Comparison of ENCODE assay signal across 13 cellular contexts in the genomic region with DNA sequence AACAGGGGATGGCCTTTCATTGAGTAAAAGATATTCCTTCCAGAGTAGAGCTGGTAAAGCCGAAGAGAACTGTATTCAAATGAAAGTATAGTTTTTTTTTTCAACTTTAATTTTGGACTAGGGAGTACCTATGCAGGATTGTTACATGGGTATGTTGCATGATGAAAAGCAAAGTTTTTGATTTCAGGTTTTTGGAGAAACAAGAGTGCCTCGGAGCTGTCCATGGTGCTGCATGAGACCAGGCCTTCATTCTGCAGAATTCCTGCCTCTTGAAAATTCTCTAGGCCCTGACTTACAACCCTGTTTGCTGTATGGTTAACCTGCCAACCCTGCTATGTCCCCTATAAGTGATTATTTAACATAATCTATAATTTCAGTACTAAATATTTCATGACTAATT.
DNase-seq lines count a peak whose midpoint lies in the region; ATAC-seq and TF ChIP-seq lines count a peak whose summit lies in the region.
"Had no signal": no experiment of that assay in that cellular context is flagged by ENCODE, and none has a peak within 500 bp of the region (broad histone marks: within the 10 kb centered on the region; RNA-seq: fewer than 3 reads in every experiment).

No MANE protein-coding gene starts in this region.

- no peak overlapping the region for H3K4me3 ChIP-seq in Jurkat, Clone E6-1 (ENCODE audit: low read length)
- H3K4me3 ChIP-seq in adipocyte (ENCODE audit: low read length) (no peak overlapping the region), left lung (no peak overlapping the region), lower leg skin (ENCODE audit: low read depth, poor library complexity, severe bottlenecking) (no peak overlapping the region)
- H3K4me3 ChIP-seq: ascending aorta had no signal

- TF ChIP-seq CTCF in left lung (IDR thresholded peaks at IDR 0.05) (no peak), lower leg skin (IDR thresholded peaks at IDR 0.05) (no peak)

- DNase-seq in AG20443 (ENCODE audit: low spot score) (peak; percentile 1), adipocyte (ENCODE audit: low read depth) (peak; percentile 25), left lung (no peak), middle frontal gyrus (ENCODE audit: extremely low spot score, low spot score) (no peak), DMS79 (lab: John Stamatoyannopoulos, UW) (no peak), lower leg skin (ENCODE audit: low spot score in 2 of 2) (no peak), germinal center (ENCODE audit: low spot score) (no peak)
- peak; percentile 0 for DNase-seq in Jurkat, Clone E6-1 (ENCODE audit: low read depth, low spot score)
- DNase-seq: activated CD4-positive, alpha-beta T cell treated with anti-CD3 and anti-CD28 coated beads for 1 hour; BE2C; foreskin keratinocyte; NCI-H2171 treated with DMSO at 0.1 percent for 48 hours had no signal

- ATAC-seq in left lung: peak; percentile 43
- ATAC-seq: foreskin keratinocyte had no signal

- H3K4me1 ChIP-seq in adipocyte (ENCODE audit: control insufficient read depth, insufficient read depth, low read length) (no peaks in the 10 kb centered on the region), left lung (no peaks in the 10 kb centered on the region)
- H3K4me1 ChIP-seq: ascending aorta, BE2C, foreskin keratinocyte had no signal

- H3K9me3 ChIP-seq in adipocyte (ENCODE audit: control insufficient read depth, low read length) (peaks cover 3% of the 10 kb centered on the region), left lung (no peaks in the 10 kb centered on the region)
- H3K9me3 ChIP-seq: ascending aorta, BE2C had no signal

- H3K27me3 ChIP-seq in adipocyte (replicated peaks; ENCODE audit: control insufficient read depth, insufficient read depth, low read length): no peaks in the 10 kb centered on the region
- no peaks in the 10 kb centered on the region for H3K27me3 ChIP-seq in left lung
- H3K27me3 ChIP-seq: ascending aorta, BE2C, foreskin keratinocyte had no signal

- TF ChIP-seq POLR2A in lower leg skin (IDR thresholded peaks at IDR 0.05): no peak

- H3K27ac ChIP-seq in left lung: no peak overlapping the region
- H3K27ac ChIP-seq: ascending aorta, foreskin keratinocyte had no signal

- intact Hi-C loops in left lung (cut with DNase I) (no loop called here), lower leg skin (cut with DNase I; ENCODE audit: low total_unique reads) (loop anchor here (5.0 kb wide), 1 partner anchor 1045 kb away; no protein-coding TSS in a partner anchor)

- 40 to 55% methylated on average over 2 of the region's 2 CpGs for WGBS in lower leg skin, 2 donors

- H3K36me3 ChIP-seq in adipocyte (ENCODE audit: control insufficient read depth, insufficient read depth, low read length, severe bottlenecking) (no peaks in the 10 kb centered on the region), left lung (no peaks in the 10 kb centered on the region)
- H3K36me3 ChIP-seq: ascending aorta, BE2C had no signal

- no peak overlapping the region for H3K9ac ChIP-seq in adipocyte (ENCODE audit: low read length)

Comparison
In these comparisons a context has a peak if more than half of its experiments do, and no peak if none do; other contexts are left out.
1. DNase-seq: peak in AG20443 (single experiment), Jurkat, Clone E6-1 (single experiment) and adipocyte (single experiment); none in left lung (0 of 2), middle frontal gyrus (single experiment), DMS79 (single experiment), lower leg skin (0 of 2) and germinal center (single experiment).